ENCODE assay signal across 23 cellular contexts in genomic region chr5:143188083-143188482, GRCh38.
A peak's percentile ranks its signal among the peaks of the same experiment; 100 is the strongest.
DNase-seq lines count a peak whose midpoint lies in the region; ATAC-seq lines count a peak whose summit lies in the region.
"Had no signal": no experiment of that assay in that cellular context is flagged by ENCODE, and none has a peak within 500 bp of the region (broad histone marks: within the 10 kb centered on the region; RNA-seq: fewer than 3 reads in every experiment).

No MANE protein-coding gene starts in this region.

- peaks cover 11% of the 10 kb centered on the region for H3K9me3 Mint-ChIP-seq in activated CD4-positive, alpha-beta T cell treated with anti-CD3 and anti-CD28 coated beads for 36 hours (ENCODE audit: low read depth)
- H3K9me3 Mint-ChIP-seq in activated naive CD8-positive, alpha-beta T cell treated with anti-CD3 and anti-CD28 coated beads, Interleukin-2, amount 50 U/mL, for 24 hours: peaks cover 29% of the 10 kb centered on the region
- peaks cover 19% of the 10 kb centered on the region for H3K9me3 Mint-ChIP-seq in activated naive CD8-positive, alpha-beta T cell treated with anti-CD3 and anti-CD28 coated beads for 36 hours
- peaks cover 21% of the 10 kb centered on the region for H3K9me3 Mint-ChIP-seq in activated T-helper 1 cell treated with anti-CD3 and anti-CD28 coated beads, Interleukin-12 subunit alpha, Interleukin-12 subunit beta, Interleukin-2, Interleukin-4 antibody, amounts not matched to agents 30 ng/mL and 10 ng/mL and 1 ng/mL, durations not matched to agents 14 hours and 24 hours and 36 hours

- H3K4me1 ChIP-seq in subcutaneous abdominal adipose tissue (ENCODE audit: control insufficient read depth in 5 of 5, insufficient read depth in 5 of 5, low read length in 5 of 5): peaks cover 0 to 36% (median 18%) of the 10 kb centered on the region in 5 donors
- H3K4me1 ChIP-seq: BE2C, Caco-2 had no signal

- DNase-seq in activated CD4-positive, alpha-beta T cell treated with anti-CD3 and anti-CD28 coated beads for 36 hours: peak; percentile 18
- DNase-seq in activated CD4-positive, alpha-beta T cell treated with anti-CD3 and anti-CD28 coated beads, Interleukin-2, amount 50 U/mL, for 4 hours: no peak
- DNase-seq in activated naive CD8-positive, alpha-beta T cell treated with anti-CD3 and anti-CD28 coated beads, Interleukin-2, amount 50 U/mL, for 24 hours: no peak
- DNase-seq in activated naive CD8-positive, alpha-beta T cell treated with anti-CD3 and anti-CD28 coated beads for 36 hours: no peak
- no peak for DNase-seq in activated T-helper 1 cell treated with anti-CD3 and anti-CD28 coated beads, Interleukin-12 subunit alpha, Interleukin-12 subunit beta, Interleukin-2, Interleukin-4 antibody, amounts not matched to agents 30 ng/mL and 10 ng/mL and 1 ng/mL, durations not matched to agents 14 hours and 24 hours and 36 hours (ENCODE audit: low spot score)
- DNase-seq: 8988T; BE2C; Caco-2; CD4-positive, alpha-beta T cell; DMS153; GDM1; GOT3; KBM-7; NCI-H1417; NCI-H187; NCI-H2107; NCI-H510A; NCI-H774; OCI-M1; Right ventricle myocardium superior had no signal

- H3K4me1 Mint-ChIP-seq in activated CD4-positive, alpha-beta T cell treated with anti-CD3 and anti-CD28 coated beads for 36 hours: peaks cover 45% of the 10 kb centered on the region
- peaks cover 52% of the 10 kb centered on the region for H3K4me1 Mint-ChIP-seq in activated naive CD8-positive, alpha-beta T cell treated with anti-CD3 and anti-CD28 coated beads, Interleukin-2, amount 50 U/mL, for 24 hours
- peaks cover 29% of the 10 kb centered on the region for H3K4me1 Mint-ChIP-seq in activated naive CD8-positive, alpha-beta T cell treated with anti-CD3 and anti-CD28 coated beads for 36 hours
- H3K4me1 Mint-ChIP-seq in activated T-helper 1 cell treated with anti-CD3 and anti-CD28 coated beads, Interleukin-12 subunit alpha, Interleukin-12 subunit beta, Interleukin-2, Interleukin-4 antibody, amounts not matched to agents 30 ng/mL and 10 ng/mL and 1 ng/mL, durations not matched to agents 14 hours and 24 hours and 36 hours (ENCODE audit: low read depth): peaks cover 60% of the 10 kb centered on the region

- H3K9ac ChIP-seq in subcutaneous abdominal adipose tissue (ENCODE audit: low read length in 5 of 5): no peak overlapping the region

- intact Hi-C loops in activated CD4-positive, alpha-beta T cell treated with anti-CD3 and anti-CD28 coated beads for 36 hours (cut with DNase I, micrococcal nuclease): loop anchor here (2.0 to 10.0 kb wide), 3 partner anchors 131 to 997 kb away; no protein-coding TSS in a partner anchor
- intact Hi-C loops in activated T-helper 1 cell treated with anti-CD3 and anti-CD28 coated beads, Interleukin-12 subunit alpha, Interleukin-12 subunit beta, Interleukin-2, Interleukin-4 antibody, amounts not matched to agents 30 ng/mL and 10 ng/mL and 1 ng/mL, durations not matched to agents 14 hours and 24 hours and 36 hours (cut with micrococcal nuclease): loop anchor here (1.0 to 10.0 kb wide), 6 partner anchors 9 to 507 kb away; no protein-coding TSS in a partner anchor

- no peak overlapping the region for H3K4me3 Mint-ChIP-seq in activated CD4-positive, alpha-beta T cell treated with anti-CD3 and anti-CD28 coated beads for 36 hours
- no peak overlapping the region for H3K4me3 Mint-ChIP-seq in activated naive CD8-positive, alpha-beta T cell treated with anti-CD3 and anti-CD28 coated beads, Interleukin-2, amount 50 U/mL, for 24 hours
- H3K4me3 Mint-ChIP-seq in activated naive CD8-positive, alpha-beta T cell treated with anti-CD3 and anti-CD28 coated beads for 36 hours: no peak overlapping the region
- H3K4me3 Mint-ChIP-seq in activated T-helper 1 cell treated with anti-CD3 and anti-CD28 coated beads, Interleukin-12 subunit alpha, Interleukin-12 subunit beta, Interleukin-2, Interleukin-4 antibody, amounts not matched to agents 30 ng/mL and 10 ng/mL and 1 ng/mL, durations not matched to agents 14 hours and 24 hours and 36 hours: peak overlapping the region; percentile 25
- H3K4me3 Mint-ChIP-seq: CD4-positive, alpha-beta T cell had no signal

- POLR2A ChIA-PET in activated CD4-positive, alpha-beta T cell treated with anti-CD3 and anti-CD28 coated beads for 36 hours (lab: Charles Lee): no interaction called here

- peak; percentile 8 for ATAC-seq in activated CD4-positive, alpha-beta T cell treated with anti-CD3 and anti-CD28 coated beads for 36 hours
- ATAC-seq in activated naive CD8-positive, alpha-beta T cell treated with anti-CD3 and anti-CD28 coated beads, Interleukin-2, amount 50 U/mL, for 24 hours: no peak
- ATAC-seq in HG02623 (IDR thresholded peaks at IDR 0.05; ENCODE audit: unreplicated experiment): no peak
- no peak for ATAC-seq in HG02840 (IDR thresholded peaks at IDR 0.05; ENCODE audit: low FRiP score, unreplicated experiment)

- H3K36me3 ChIP-seq in subcutaneous abdominal adipose tissue (ENCODE audit: control insufficient read depth in 5 of 5, insufficient read depth in 5 of 5, low read length in 5 of 5): no peaks in the 10 kb centered on the region
- H3K36me3 ChIP-seq: BE2C had no signal

- H3K4me3 ChIP-seq in subcutaneous abdominal adipose tissue (ENCODE audit: low read depth in 1 of 5, low read length in 5 of 5): no peak overlapping the region

- H3K9me3 ChIP-seq in subcutaneous abdominal adipose tissue (ENCODE audit: control insufficient read depth in 5 of 5, low read length in 5 of 5): peaks cover 0 to 9% (median 6%) of the 10 kb centered on the region in 5 donors
- H3K9me3 ChIP-seq: BE2C, Caco-2 had no signal

- peaks cover 13% of the 10 kb centered on the region for H3K36me3 Mint-ChIP-seq in activated CD4-positive, alpha-beta T cell treated with anti-CD3 and anti-CD28 coated beads for 36 hours (ENCODE audit: low read depth)
- peaks cover 31% of the 10 kb centered on the region for H3K36me3 Mint-ChIP-seq in activated naive CD8-positive, alpha-beta T cell treated with anti-CD3 and anti-CD28 coated beads, Interleukin-2, amount 50 U/mL, for 24 hours (ENCODE audit: low read depth)
- peaks cover 43% of the 10 kb centered on the region for H3K36me3 Mint-ChIP-seq in activated naive CD8-positive, alpha-beta T cell treated with anti-CD3 and anti-CD28 coated beads for 36 hours
- H3K36me3 Mint-ChIP-seq in activated T-helper 1 cell treated with anti-CD3 and anti-CD28 coated beads, Interleukin-12 subunit alpha, Interleukin-12 subunit beta, Interleukin-2, Interleukin-4 antibody, amounts not matched to agents 30 ng/mL and 10 ng/mL and 1 ng/mL, durations not matched to agents 14 hours and 24 hours and 36 hours (ENCODE audit: low read depth): peaks cover 17% of the 10 kb centered on the region

- peak overlapping the region; percentile 71 for H3K27ac Mint-ChIP-seq in activated CD4-positive, alpha-beta T cell treated with anti-CD3 and anti-CD28 coated beads for 36 hours
- peak overlapping the region; percentile 7 for H3K27ac Mint-ChIP-seq in activated naive CD8-positive, alpha-beta T cell treated with anti-CD3 and anti-CD28 coated beads, Interleukin-2, amount 50 U/mL, for 24 hours
- no peak overlapping the region for H3K27ac Mint-ChIP-seq in activated naive CD8-positive, alpha-beta T cell treated with anti-CD3 and anti-CD28 coated beads for 36 hours
- peak overlapping the region; percentile 71 for H3K27ac Mint-ChIP-seq in activated T-helper 1 cell treated with anti-CD3 and anti-CD28 coated beads, Interleukin-12 subunit alpha, Interleukin-12 subunit beta, Interleukin-2, Interleukin-4 antibody, amounts not matched to agents 30 ng/mL and 10 ng/mL and 1 ng/mL, durations not matched to agents 14 hours and 24 hours and 36 hours
- H3K27ac Mint-ChIP-seq: CD4-positive, alpha-beta T cell had no signal

- CTCF ChIA-PET in activated CD4-positive, alpha-beta T cell treated with anti-CD3 and anti-CD28 coated beads for 36 hours (lab: Charles Lee): interaction anchor here (0.6 to 2.1 kb wide), 6 partner anchors 11 to 638 kb away, joined by 3 to 6 read pairs (median 4); no protein-coding TSS in a partner anchor

- H3K27me3 Mint-ChIP-seq in activated CD4-positive, alpha-beta T cell treated with anti-CD3 and anti-CD28 coated beads for 36 hours: no peaks in the 10 kb centered on the region
- H3K27me3 Mint-ChIP-seq in activated naive CD8-positive, alpha-beta T cell treated with anti-CD3 and anti-CD28 coated beads, Interleukin-2, amount 50 U/mL, for 24 hours: no peaks in the 10 kb centered on the region
- no peaks in the 10 kb centered on the region for H3K27me3 Mint-ChIP-seq in activated naive CD8-positive, alpha-beta T cell treated with anti-CD3 and anti-CD28 coated beads for 36 hours
- H3K27me3 Mint-ChIP-seq in activated T-helper 1 cell treated with anti-CD3 and anti-CD28 coated beads, Interleukin-12 subunit alpha, Interleukin-12 subunit beta, Interleukin-2, Interleukin-4 antibody, amounts not matched to agents 30 ng/mL and 10 ng/mL and 1 ng/mL, durations not matched to agents 14 hours and 24 hours and 36 hours (ENCODE audit: insufficient read depth): no peaks in the 10 kb centered on the region
- H3K27me3 Mint-ChIP-seq: CD4-positive, alpha-beta T cell had no signal

- H3K27me3 ChIP-seq in subcutaneous abdominal adipose tissue (ENCODE audit: control insufficient read depth in 5 of 5, insufficient read depth in 4 of 5, low read length in 5 of 5): no peaks in the 10 kb centered on the region
- H3K27me3 ChIP-seq: BE2C had no signal

- peak overlapping the region; percentile 37 for H3K27ac ChIP-seq in subcutaneous abdominal adipose tissue (ENCODE audit: low read depth, low read length)
